2 cellular contexts compared by ENCODE assay signal in genomic region chr21:32562915-32563314, GRCh38.
TF ChIP-seq lines count a peak whose summit lies in the region.

No MANE protein-coding gene starts in this region.

TF ChIP-seq in HepG2, 621 proteins besides CTCF, POLR2A, EP300 and RAD21:
- TF ChIP-seq SMYD3 (CRISPR knock-in tag; IDR thresholded peaks at IDR 0.05) (no peak), GTF3A (CRISPR knock-in tag; conservative IDR thresholded peaks at IDR 0.05) (peak; percentile 100)

TF ChIP-seq in H1, 55 proteins besides CTCF, POLR2A, EP300 and RAD21:
- TF ChIP-seq BCL11A (IDR thresholded peaks at IDR 0.05; ENCODE audit: low read depth in 2 of 2, low read length in 2 of 2) (no peak), TBP (IDR thresholded peaks at IDR 0.05; ENCODE audit: low read depth, low read length) (0 out of 2 replicates have a peak, but pooled peaks have one; percentile 30)
